In genomic region chr1:175221548-175222175, GRCh38 we compare ENCODE assay signal across 1 cellular context.
TF ChIP-seq lines count a peak whose summit lies in the region.

No MANE protein-coding gene starts in this region.

TF ChIP-seq in H1, 55 proteins besides CTCF, POLR2A, EP300 and RAD21 (continued from another document):
- no peak for TF ChIP-seq ZNF274 (IDR thresholded peaks at IDR 0.05; ENCODE audit: borderline replicate concordance, extremely low read depth, low read length)
- TF ChIP-seq HDAC6 (IDR thresholded peaks at IDR 0.05; ENCODE audit: low read depth, low read length) = no peak
- no peak for TF ChIP-seq JUN (IDR thresholded peaks at IDR 0.05; ENCODE audit: low read depth, low read length)
- TF ChIP-seq RNF2 (IDR thresholded peaks at IDR 0.05; ENCODE audit: borderline replicate concordance, low read depth, low read length, missing control alignments, poor library complexity, severe bottlenecking) = no peak
- no peak for TF ChIP-seq POU5F1 (IDR thresholded peaks at IDR 0.05; ENCODE audit: low read depth, low read length)
- TF ChIP-seq EZH2 (IDR thresholded peaks at IDR 0.05; ENCODE audit: low read depth, low read length, severe bottlenecking) = no peak
- no peak for TF ChIP-seq SIRT6 (IDR thresholded peaks at IDR 0.05; ENCODE audit: low read length)
- no peak for TF ChIP-seq BRCA1 (IDR thresholded peaks at IDR 0.05; ENCODE audit: low read depth, low read length)
- TF ChIP-seq POLR2AphosphoS5 (IDR thresholded peaks at IDR 0.05; ENCODE audit: low read depth, low read length) = no peak
- TF ChIP-seq TEAD4 (IDR thresholded peaks at IDR 0.05; ENCODE audit: low read depth, low read length) = peak; percentile 90
- no peak for TF ChIP-seq JUND (IDR thresholded peaks at IDR 0.05; ENCODE audit: low read length)
- 0 out of 2 replicates have a peak, but pooled peaks have one; percentile 7 for TF ChIP-seq BACH1 (IDR thresholded peaks at IDR 0.05; ENCODE audit: low read length)
TF ChIP-seq in H1: peak in this region for 2.
